In genomic region chr20:25237610-25238318, GRCh38 we compare ENCODE assay signal across 8 cellular contexts. TPM values are rescaled to one million over a fixed set of nuclear protein-coding genes. Genes with fewer than 3 reads are reported as not detected.
DNase-seq lines count a peak whose midpoint lies in the region; ATAC-seq and TF ChIP-seq lines count a peak whose summit lies in the region.

No MANE protein-coding gene starts in this region.

- H3K4me1 Mint-ChIP-seq in T-cell: peaks cover 0 to 8% (median 7%) of the 10 kb centered on the region in 3 donors

- TF ChIP-seq CTCF in cardiac fibroblast (IDR thresholded peaks at IDR 0.05; ENCODE audit: low read depth, low read length): no peak

- peaks cover 34 to 37% of the 10 kb centered on the region in 2 donors for H3K27me3 Mint-ChIP-seq in T-cell

- ATAC-seq in HG02973 (IDR thresholded peaks at IDR 0.05; ENCODE audit: unreplicated experiment): peak; percentile 54
- ATAC-seq in T-cell (replicated peaks in 1 of 4): peak in 3 of 4 experiments; percentile 75 to 86 (median 85)

- no peaks in the 10 kb centered on the region for H3K9me3 Mint-ChIP-seq in T-cell

- peak overlapping the region in 1 of 2 donors; percentile 4 for H3K4me3 ChIP-seq in cardiac fibroblast (replicated peaks in 1 of 2; ENCODE audit: low read depth in 2 of 2, low read length in 2 of 2)

- no peak overlapping the region for H3K4me3 Mint-ChIP-seq in T-cell

- peak overlapping the region in 1 of 2 donors; percentile 33 for H3K27ac Mint-ChIP-seq in T-cell

- CTCF ChIA-PET in T-cell (lab: Charles Lee): no interaction called here

- POLR2A ChIA-PET in T-cell (lab: Charles Lee): no interaction called here

- no peaks in the 10 kb centered on the region for H3K36me3 Mint-ChIP-seq in T-cell

- peak; percentile 67 for DNase-seq in COLO668 (lab: John Stamatoyannopoulos, UW; ENCODE audit: unreplicated experiment)
- peak in 1 of 34 experiments; percentile 15 for DNase-seq in T-cell
- DNase-seq in cardiac fibroblast (ENCODE audit: low read depth in 2 of 2): peak; percentile 98 to 100
- peak; percentile 41 for DNase-seq in mucosa of gallbladder (ENCODE audit: low spot score)
- DNase-seq in superior temporal gyrus (ENCODE audit: extremely low spot score): peak; percentile 80
- DNase-seq in NCI-H2029 (lab: John Stamatoyannopoulos, UW): no peak
- DNase-seq in NCI-H187 treated with DMSO at 0.1 percent for 48 hours (lab: John Stamatoyannopoulos, UW): no peak

RNA-seq across cellular contexts. Expression of gene PYGB, which starts 10.1 kb away (rescaled TPM):
- 10 to 100 TPM; 29.7 to 53.4 (median 36.5) TPM for total RNA-seq in T-cell
- total RNA-seq in mucosa of gallbladder: 99.5 TPM

RNA-seq across cellular contexts. Expression of gene ENTPD6, which starts 42.3 kb away (rescaled TPM):
- total RNA-seq in T-cell (100 to 1,000 TPM in 1 of 5 donors, 10 to 100 TPM in 4; 80.5 to 102 (median 90.9) TPM), mucosa of gallbladder (133 TPM)

Comparison
In these comparisons a context has a peak if more than half of its experiments do, and no peak if none do; other contexts are left out.
1. DNase-seq: peak in COLO668 (single experiment), cardiac fibroblast (2 of 2), mucosa of gallbladder (single experiment) and superior temporal gyrus (single experiment); none in NCI-H2029 (single experiment) and NCI-H187 treated with DMSO at 0.1 percent for 48 hours (single experiment).